Comparison of ENCODE assay signal across 1 cellular context in genomic region chr7:29485376-29486190, GRCh38.
TF ChIP-seq lines count a peak whose summit lies in the region.

No MANE protein-coding gene starts in this region.

TF ChIP-seq in H1, 55 proteins besides CTCF, POLR2A, EP300 and RAD21:
- no peak for TF ChIP-seq TAF7 (optimal IDR thresholded peaks at IDR 0.05; ENCODE audit: borderline replicate concordance, low read depth, low read length)
